ENCODE assay signal across 25 cellular contexts in genomic region chr12:101777978-101778377, GRCh38. TPM values are rescaled to one million over a fixed set of nuclear protein-coding genes. Genes with fewer than 3 reads are reported as not detected.
DNase-seq lines count a peak whose midpoint lies in the region; ATAC-seq and TF ChIP-seq lines count a peak whose summit lies in the region.
"Had no signal": no experiment of that assay in that cellular context is flagged by ENCODE, and none has a peak within 500 bp of the region (broad histone marks: within the 10 kb centered on the region; RNA-seq: fewer than 3 reads in every experiment).

No MANE protein-coding gene starts in this region.

- H3K4me2 ChIP-seq in mesendoderm (ENCODE audit: low read length), result no peak overlapping the region
- H3K4me2 ChIP-seq: A549 had no signal

- H2BK5ac ChIP-seq in mesendoderm (ENCODE audit: low read length), result no peak overlapping the region

- no peak overlapping the region for H2AK5ac ChIP-seq in mesendoderm (ENCODE audit: low read length)

- TF ChIP-seq CTCF in chondrocyte (IDR thresholded peaks at IDR 0.05) (no peak), lower lobe of right lung (IDR thresholded peaks at IDR 0.05) (no peak), vagina (IDR thresholded peaks at IDR 0.05) (no peak)

- no peaks in the 10 kb centered on the region for H3K79me1 ChIP-seq in mesendoderm (ENCODE audit: low read length)

- H2BK120ac ChIP-seq in mesendoderm (ENCODE audit: low read depth, low read length), result no peak overlapping the region

- H3K27ac ChIP-seq in lower lobe of right lung (peak overlapping the region; percentile 9), vagina (no peak overlapping the region), mesendoderm (ENCODE audit: low read depth, low read length) (no peak overlapping the region)
- H3K27ac ChIP-seq: A549, cardiac muscle cell, SK-N-MC, VCaP had no signal

- H3K9ac ChIP-seq in mesendoderm (ENCODE audit: low read length), result no peak overlapping the region

- H3K23ac ChIP-seq in mesendoderm (ENCODE audit: low read length), result no peak overlapping the region

- H3K27me3 ChIP-seq in lower lobe of right lung (ENCODE audit: low read depth), result no peaks in the 10 kb centered on the region
- H3K27me3 ChIP-seq in vagina, result no peaks in the 10 kb centered on the region
- H3K27me3 ChIP-seq in mesendoderm (ENCODE audit: insufficient read depth, low read length, poor library complexity), result no peaks in the 10 kb centered on the region
- H3K27me3 ChIP-seq: BE2C, cardiac muscle cell, spleen had no signal

- H3K36me3 ChIP-seq in lower lobe of right lung (peaks cover 27% of the 10 kb centered on the region), vagina (no peaks in the 10 kb centered on the region), mesendoderm (ENCODE audit: control insufficient read depth, insufficient read depth, low read length) (no peaks in the 10 kb centered on the region)
- H3K36me3 ChIP-seq: BE2C, cardiac muscle cell had no signal

- no peak overlapping the region for H2BK15ac ChIP-seq in mesendoderm (replicated peaks; ENCODE audit: low read depth)

- intact Hi-C loops in lower lobe of right lung (cut with DNase I) (no loop called here), vagina (cut with DNase I) (no loop called here)

- no peaks in the 10 kb centered on the region for H3K9me3 ChIP-seq in lower lobe of right lung
- H3K9me3 ChIP-seq in vagina, result no peaks in the 10 kb centered on the region
- H3K9me3 ChIP-seq: A549, BE2C, spleen had no signal

- H3K18ac ChIP-seq in mesendoderm (ENCODE audit: low read length), result no peak overlapping the region

- DNase-seq in activated naive CD8-positive, alpha-beta T cell treated with anti-CD3 and anti-CD28 coated beads, Interleukin-2, amount 50 U/mL, for 24 hours, result no peak
- DNase-seq in chondrocyte (ENCODE audit: low spot score) (no peak), lower lobe of right lung (no peak), vagina (ENCODE audit: extremely low spot score in 2 of 2) (no peak), mesendoderm (no peak)
- DNase-seq in stimulated activated naive B cell treated with anti-CD40 and anti-IgM and Interleukin-4, amounts not matched to agents 10 μg/mL and 1 μg/mL and 100 μg/mL, for 72 hours, result no peak
- DNase-seq: activated naive CD4-positive, alpha-beta T cell; activated T-cell treated with anti-CD3 and anti-CD28 coated beads for 4 hours; BE2C; Calu3; dermis blood vessel endothelial cell; NCI-H146; NCI-H2171 treated with DMSO at 0.1 percent for 48 hours; NCI-H524 treated with DMSO at 0.1 percent for 48 hours; spleen; stimulated activated CD4-positive, alpha-beta T cell treated with anti-CD3 and anti-CD28 coated beads, Interleukin-4, amount 100 ng/mL, for 1 hour had no signal

- no peak overlapping the region for H3K4me3 Mint-ChIP-seq in activated naive CD8-positive, alpha-beta T cell
- no peak overlapping the region for H3K4me3 Mint-ChIP-seq in activated naive CD8-positive, alpha-beta T cell treated with anti-CD3 and anti-CD28 coated beads, Interleukin-2, amount 50 U/mL, for 24 hours
- no peak overlapping the region for H3K4me3 Mint-ChIP-seq in chondrocyte (ENCODE audit: unreplicated experiment)
- no peak overlapping the region for H3K4me3 Mint-ChIP-seq in stimulated activated naive B cell treated with anti-CD40 and anti-IgM and Interleukin-4, amounts not matched to agents 10 μg/mL and 1 μg/mL and 100 μg/mL, for 72 hours

- H3K4me1 ChIP-seq in lower lobe of right lung, result no peaks in the 10 kb centered on the region
- H3K4me1 ChIP-seq in vagina, result no peaks in the 10 kb centered on the region
- H3K4me1 ChIP-seq in mesendoderm (ENCODE audit: control insufficient read depth, low read depth, low read length), result no peaks in the 10 kb centered on the region
- H3K4me1 ChIP-seq: A549, BE2C had no signal

- WGBS in mesendoderm (ENCODE audit: extremely low coverage, insufficient coverage, low lambda C conversion rate), result no CpG with 5 or more reads among the region's 4 CpGs

- no peaks in the 10 kb centered on the region for H3K9me3 Mint-ChIP-seq in activated naive CD8-positive, alpha-beta T cell (ENCODE audit: low read depth)
- no peaks in the 10 kb centered on the region for H3K9me3 Mint-ChIP-seq in activated naive CD8-positive, alpha-beta T cell treated with anti-CD3 and anti-CD28 coated beads, Interleukin-2, amount 50 U/mL, for 24 hours
- H3K9me3 Mint-ChIP-seq in chondrocyte (ENCODE audit: low read depth), result no peaks in the 10 kb centered on the region
- no peaks in the 10 kb centered on the region for H3K9me3 Mint-ChIP-seq in stimulated activated naive B cell treated with anti-CD40 and anti-IgM and Interleukin-4, amounts not matched to agents 10 μg/mL and 1 μg/mL and 100 μg/mL, for 72 hours
- H3K9me3 Mint-ChIP-seq: T-helper 2 cell treated with Interferon-gamma antibody and Interleukin-4, amounts not matched to agents 5 μg/mL and 100 μg/mL, for 36 hours had no signal

- no peak overlapping the region for H3K4ac ChIP-seq in mesendoderm (ENCODE audit: low read depth, low read length)

- H3K79me2 ChIP-seq in mesendoderm (ENCODE audit: control insufficient read depth, insufficient read depth, low read length), result no peaks in the 10 kb centered on the region

- H3K27me3 Mint-ChIP-seq in activated naive CD8-positive, alpha-beta T cell, result no peaks in the 10 kb centered on the region
- no peaks in the 10 kb centered on the region for H3K27me3 Mint-ChIP-seq in activated naive CD8-positive, alpha-beta T cell treated with anti-CD3 and anti-CD28 coated beads, Interleukin-2, amount 50 U/mL, for 24 hours
- no peaks in the 10 kb centered on the region for H3K27me3 Mint-ChIP-seq in chondrocyte (ENCODE audit: low read depth)
- no peaks in the 10 kb centered on the region for H3K27me3 Mint-ChIP-seq in stimulated activated naive B cell treated with anti-CD40 and anti-IgM and Interleukin-4, amounts not matched to agents 10 μg/mL and 1 μg/mL and 100 μg/mL, for 72 hours

- H3K27ac Mint-ChIP-seq in activated naive CD8-positive, alpha-beta T cell, result peak overlapping the region; percentile 62
- H3K27ac Mint-ChIP-seq in activated naive CD8-positive, alpha-beta T cell treated with anti-CD3 and anti-CD28 coated beads, Interleukin-2, amount 50 U/mL, for 24 hours, result no peak overlapping the region
- peak overlapping the region; percentile 79 for H3K27ac Mint-ChIP-seq in chondrocyte (ENCODE audit: unreplicated experiment)
- peak overlapping the region; percentile 27 for H3K27ac Mint-ChIP-seq in stimulated activated naive B cell treated with anti-CD40 and anti-IgM and Interleukin-4, amounts not matched to agents 10 μg/mL and 1 μg/mL and 100 μg/mL, for 72 hours
- H3K27ac Mint-ChIP-seq: T-helper 2 cell treated with Interferon-gamma antibody and Interleukin-4, amounts not matched to agents 5 μg/mL and 100 μg/mL, for 36 hours had no signal

- H3K4me1 Mint-ChIP-seq in activated naive CD8-positive, alpha-beta T cell (ENCODE audit: low read depth), result peaks cover 16% of the 10 kb centered on the region
- H3K4me1 Mint-ChIP-seq in activated naive CD8-positive, alpha-beta T cell treated with anti-CD3 and anti-CD28 coated beads, Interleukin-2, amount 50 U/mL, for 24 hours, result peaks cover 36% of the 10 kb centered on the region
- H3K4me1 Mint-ChIP-seq in chondrocyte (ENCODE audit: low read depth), result peaks cover 17% of the 10 kb centered on the region
- peaks cover 28 to 67% of the 10 kb centered on the region in 2 donors for H3K4me1 Mint-ChIP-seq in stimulated activated naive B cell treated with anti-CD40 and anti-IgM and Interleukin-4, amounts not matched to agents 10 μg/mL and 1 μg/mL and 100 μg/mL, for 72 hours

- H4K8ac ChIP-seq in mesendoderm (ENCODE audit: low read depth, low read length), result no peak overlapping the region

- H3K56ac ChIP-seq in mesendoderm (ENCODE audit: low read length), result no peak overlapping the region

- no peak overlapping the region for H4K5ac ChIP-seq in mesendoderm (ENCODE audit: low read length)

- no peaks in the 10 kb centered on the region for H3K36me3 Mint-ChIP-seq in activated naive CD8-positive, alpha-beta T cell
- H3K36me3 Mint-ChIP-seq in activated naive CD8-positive, alpha-beta T cell treated with anti-CD3 and anti-CD28 coated beads, Interleukin-2, amount 50 U/mL, for 24 hours (ENCODE audit: low read depth), result peaks cover 22% of the 10 kb centered on the region
- peaks cover 4% of the 10 kb centered on the region for H3K36me3 Mint-ChIP-seq in chondrocyte (ENCODE audit: low read depth)
- H3K36me3 Mint-ChIP-seq in stimulated activated naive B cell treated with anti-CD40 and anti-IgM and Interleukin-4, amounts not matched to agents 10 μg/mL and 1 μg/mL and 100 μg/mL, for 72 hours, result peaks cover 34 to 54% of the 10 kb centered on the region in 2 donors

- no peak for TF ChIP-seq POLR2A in vagina (IDR thresholded peaks at IDR 0.05)

- H3K4me3 ChIP-seq in lower lobe of right lung (no peak overlapping the region), vagina (no peak overlapping the region), mesendoderm (ENCODE audit: low read length) (no peak overlapping the region)
- H3K4me3 ChIP-seq: A549, cardiac muscle cell, SK-N-MC, spleen had no signal

- no peak for ATAC-seq in activated naive CD8-positive, alpha-beta T cell treated with anti-CD3 and anti-CD28 coated beads, Interleukin-2, amount 50 U/mL, for 24 hours
- no peak for ATAC-seq in lower lobe of right lung
- ATAC-seq in stimulated activated naive B cell treated with anti-CD40 and anti-IgM and Interleukin-4, amounts not matched to agents 10 μg/mL and 1 μg/mL and 100 μg/mL, for 72 hours (replicated peaks), result no peak
- ATAC-seq in GM18502 (IDR thresholded peaks at IDR 0.05; ENCODE audit: poor library complexity, unreplicated experiment), result no peak
- ATAC-seq: A549 had no signal

RNA-seq across cellular contexts. Expression of gene SYCP3, which starts 38.7 kb away (rescaled TPM):
- total RNA-seq in chondrocyte, result 0.05 TPM in 1 of 3 replicates, not detected in the others
- total RNA-seq in lower lobe of right lung, result 0.71 TPM
- not detected for total RNA-seq in vagina
- 0.08 TPM for polyA plus RNA-seq in mesendoderm (2013, experiment 1 of 2)
- 0.06 TPM for polyA plus RNA-seq in mesendoderm (2013, experiment 2 of 2)
- total RNA-seq: cardiac muscle cell, dermis blood vessel endothelial cell, H4, ureter had no signal

RNA-seq across cellular contexts. Expression of gene GNPTAB, which starts 52.8 kb away (rescaled TPM):
- total RNA-seq in chondrocyte (25.9 to 28.8 TPM (median 27.8 TPM) in 3 replicates), lower lobe of right lung (59.2 TPM), vagina (28.7 TPM)
- 14.7 TPM for polyA plus RNA-seq in mesendoderm (2013, experiment 1 of 2)
- polyA plus RNA-seq in mesendoderm (2013, experiment 2 of 2), result 15.2 TPM
